ENCODE assay signal across 14 cellular contexts in the genomic region with DNA sequence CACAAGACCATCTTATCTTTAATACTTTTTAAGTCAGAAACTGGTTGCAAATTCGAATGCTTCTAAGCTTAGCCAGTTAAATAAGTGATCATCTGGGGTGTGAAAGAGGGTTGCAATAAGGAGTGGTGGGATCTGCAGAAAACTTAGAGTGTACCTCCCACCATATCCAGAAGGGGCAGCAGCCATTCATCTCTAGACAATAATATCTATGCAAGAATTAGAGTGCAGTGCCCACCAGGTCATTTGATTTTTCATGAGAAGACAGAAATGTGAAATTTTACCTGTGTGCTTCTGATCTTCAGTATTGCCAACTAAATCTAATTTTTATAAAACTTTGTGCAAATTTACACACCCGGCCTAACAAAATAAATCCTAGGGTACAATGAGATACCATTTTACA.
DNase-seq lines count a peak whose midpoint lies in the region; ATAC-seq and TF ChIP-seq lines count a peak whose summit lies in the region.
"Had no signal": no experiment of that assay in that cellular context is flagged by ENCODE, and none has a peak within 500 bp of the region (broad histone marks: within the 10 kb centered on the region; RNA-seq: fewer than 3 reads in every experiment).

No MANE protein-coding gene starts in this region.

- DNase-seq in AG04450 (ENCODE audit: low read depth, low spot score) (no peak), GM12864 (ENCODE audit: low read depth) (no peak), NCI-H748 treated with DMSO at 0.1 percent for 48 hours (lab: John Stamatoyannopoulos, UW) (peak; percentile 5), erythroblast (lab: John Stamatoyannopoulos, UW) (peak; percentile 25 to 26), HuH-7.5 (ENCODE audit: low spot score) (no peak), 8988T (no peak), anterior cingulate cortex (lab: John Stamatoyannopoulos, UW) (no peak)
- DNase-seq: COR-L47; kidney glomerular epithelial cell; NCI-H2227 treated with DMSO at 0.1 percent for 48 hours; nucleus accumbens; stimulated activated CD4-positive, alpha-beta T cell treated with anti-CD3 and anti-CD28 coated beads, Interleukin-4, amount 100 ng/mL, for 24 hours; T-helper 17 cell had no signal

- H3K27ac ChIP-seq in AG04450 (ENCODE audit: low read depth, low read length), result no peak overlapping the region

- H3K27me3 ChIP-seq in AG04450 (ENCODE audit: control insufficient read depth, insufficient read depth, low read length), result no peaks in the 10 kb centered on the region

- no peaks in the 10 kb centered on the region for H3K9me3 ChIP-seq in AG04450 (ENCODE audit: control insufficient read depth, insufficient read depth, low read length)

- TF ChIP-seq CTCF in AG04450 (IDR thresholded peaks at IDR 0.05; ENCODE audit: low read depth, low read length) (0 out of 2 replicates have a peak, but pooled peaks have one; percentile 24), GM12864 (IDR thresholded peaks at IDR 0.05; ENCODE audit: low read depth, low read length, missing control alignments) (peak; percentile 38)

- CTCF ChIA-PET in AG04450 (lab: Charles Lee), result no interaction called here

- TF ChIP-seq POLR2A in erythroblast (IDR thresholded peaks at IDR 0.05; ENCODE audit: low read length), result no peak

- ATAC-seq in HG02840 (IDR thresholded peaks at IDR 0.05; ENCODE audit: low FRiP score, unreplicated experiment), result no peak
- ATAC-seq: T-helper 17 cell had no signal

- POLR2A ChIA-PET in AG04450 (lab: Yijun Ruan, JAX), result no interaction called here

- H3K4me3 ChIP-seq in AG04450 (ENCODE audit: low read depth, low read length) (no peak overlapping the region), GM12864 (ENCODE audit: low read depth, low read length) (no peak overlapping the region)

Comparison
In these comparisons a context has a peak if more than half of its experiments do, and no peak if none do; other contexts are left out.
1. DNase-seq: peak in NCI-H748 treated with DMSO at 0.1 percent for 48 hours (single experiment) and erythroblast (2 of 2); none in AG04450 (single experiment), GM12864 (single experiment), HuH-7.5 (single experiment), 8988T (single experiment) and anterior cingulate cortex (0 of 58).